Comparison of ENCODE assay signal across 18 cellular contexts in genomic region chr14:90600619-90601018, GRCh38.
"Had no signal": no experiment of that assay in that cellular context is flagged by ENCODE, and none has a peak within 500 bp of the region (broad histone marks: within the 10 kb centered on the region; RNA-seq: fewer than 3 reads in every experiment).

No MANE protein-coding gene starts in this region.

- H3K9me3 ChIP-seq: heart right ventricle, mucosa of descending colon, tibial artery had no signal

- DNase-seq: activated CD4-positive, alpha-beta T cell treated with anti-CD3 and anti-CD28 coated beads, Interleukin-2, amount 50 U/mL, for 1 hour; activated CD4-positive, CD25-positive, alpha-beta regulatory T cell treated with anti-CD3 and anti-CD28 coated beads, Interleukin-2, amount 50 U/mL, for 72 hours; activated CD8-positive, alpha-beta T cell treated with anti-CD3 and anti-CD28 coated beads, Interleukin-2, amount 10 ng/mL, durations not matched to agents 7 days and 5 days; activated gamma-delta T cell; activated naive CD4-positive, alpha-beta T cell treated with anti-CD3 and anti-CD28 coated beads, Interleukin-2, amount 50 U/mL, for 16 hours; activated naive CD8-positive, alpha-beta T cell treated with anti-CD3 and anti-CD28 coated beads, Interleukin-2, amount 50 U/mL, for 24 hours; brain microvascular endothelial cell; cortex of kidney; heart right ventricle; islet precursor cell; left cardiac atrium; mucosa of descending colon; occipital lobe; stimulated activated CD4-positive, alpha-beta T cell treated with anti-CD3 and anti-CD28 coated beads, Interleukin-2, amount 100 ng/mL, for 48 hours; stimulated activated naive CD4-positive, alpha-beta T cell; T-cell; tibial artery had no signal

- H3K27ac ChIP-seq: brain microvascular endothelial cell, epithelial cell of prostate, heart right ventricle had no signal

- ATAC-seq: activated CD8-positive, alpha-beta T cell treated with anti-CD3 and anti-CD28 coated beads, Interleukin-2, amount 10 ng/mL, durations not matched to agents 7 days and 5 days; activated naive CD8-positive, alpha-beta T cell treated with anti-CD3 and anti-CD28 coated beads, Interleukin-2, amount 50 U/mL, for 24 hours; left cardiac atrium; mucosa of descending colon; T-cell had no signal

- H3K4me3 ChIP-seq: heart right ventricle, mucosa of descending colon, tibial artery had no signal

- H3K27me3 ChIP-seq: brain microvascular endothelial cell, heart right ventricle, tibial artery had no signal

- H3K36me3 ChIP-seq: brain microvascular endothelial cell, heart right ventricle, tibial artery had no signal
